ENCODE assay signal across 25 cellular contexts in genomic region chrX:42708222-42708621, GRCh38.
DNase-seq lines count a peak whose midpoint lies in the region; ATAC-seq and TF ChIP-seq lines count a peak whose summit lies in the region.
"Had no signal": no experiment of that assay in that cellular context is flagged by ENCODE, and none has a peak within 500 bp of the region (broad histone marks: within the 10 kb centered on the region; RNA-seq: fewer than 3 reads in every experiment).

No MANE protein-coding gene starts in this region.

- no peak for DNase-seq in Right ventricle myocardium superior
- DNase-seq in cardiac septum (ENCODE audit: low spot score), result no peak
- DNase-seq in astrocyte of the spinal cord (ENCODE audit: low read depth, low spot score), result peak; percentile 44
- DNase-seq in fibroblast of pulmonary artery (ENCODE audit: low read depth), result peak; percentile 57
- DNase-seq in skeletal muscle cell (ENCODE audit: low read depth), result peak; percentile 18
- DNase-seq in activated CD4-positive, alpha-beta T cell treated with anti-CD3 and anti-CD28 coated beads, Interleukin-2, amount 50 U/mL, for 48 hours, result no peak
- no peak for DNase-seq in C1 segment of cervical spinal cord (lab: John Stamatoyannopoulos, UW)
- DNase-seq: activated CD4-positive, CD25-positive, alpha-beta regulatory T cell treated with anti-CD3 and anti-CD28 coated beads, Interleukin-2, amount 50 U/mL, for 72 hours; activated CD8-positive, alpha-beta T cell treated with anti-CD3 and anti-CD28 coated beads, Interleukin-2, amount 10 ng/mL, durations not matched to agents 7 days and 5 days; activated gamma-delta T cell; activated naive CD8-positive, alpha-beta T cell treated with anti-CD3 and anti-CD28 coated beads, Interleukin-2, amount 50 U/mL, for 24 hours; activated T-cell treated with anti-CD3 and anti-CD28 coated beads for 4 hours; dermis blood vessel endothelial cell; gastrocnemius medialis; hypothalamus; NCI-H1105; NCI-H2029 treated with DMSO at 0.1 percent for 48 hours; NCI-H226; NCI-H748 treated with DMSO at 0.1 percent for 48 hours; small intestine; stimulated activated CD4-positive, alpha-beta T cell treated with anti-CD3 and anti-CD28 coated beads, Interleukin-2, amount 100 ng/mL, for 24 hours had no signal

- no peak overlapping the region for H3K4me3 ChIP-seq in astrocyte of the spinal cord (ENCODE audit: low read depth, low read length)
- no peak overlapping the region for H3K4me3 ChIP-seq in fibroblast of pulmonary artery (replicated peaks; ENCODE audit: low read depth, low read length)
- no peak overlapping the region for H3K4me3 ChIP-seq in skeletal muscle cell (ENCODE audit: low read depth, low read length)
- H3K4me3 ChIP-seq: BLaER1 treated with 17β-estradiol and CSF1 and Interleukin-3, amounts not matched to agents 10 nM and 100 nM; cardiac muscle cell; gastrocnemius medialis; lung had no signal

- intact Hi-C loops in Right ventricle myocardium superior (cut with DNase I), result no loop called here
- intact Hi-C loops in cardiac septum (cut with DNase I), result no loop called here

- peak; percentile 55 for ATAC-seq in Right ventricle myocardium superior (ENCODE audit: poor library complexity)
- ATAC-seq in GM19351 (IDR thresholded peaks at IDR 0.05; ENCODE audit: unreplicated experiment), result no peak
- ATAC-seq: activated CD8-positive, alpha-beta T cell treated with anti-CD3 and anti-CD28 coated beads, Interleukin-2, amount 10 ng/mL, durations not matched to agents 7 days and 5 days; activated naive CD8-positive, alpha-beta T cell treated with anti-CD3 and anti-CD28 coated beads, Interleukin-2, amount 50 U/mL, for 24 hours; gastrocnemius medialis had no signal

- TF ChIP-seq CTCF in astrocyte of the spinal cord (IDR thresholded peaks at IDR 0.05; ENCODE audit: low read depth, low read length) (no peak), fibroblast of pulmonary artery (IDR thresholded peaks at IDR 0.05; ENCODE audit: low read length, missing control alignments) (no peak)

- in situ Hi-C loops in astrocyte of the spinal cord (cut with HindIII; ENCODE audit: low sequenced_read_pairs), result no loop called here

Comparison
In these comparisons a context has a peak if more than half of its experiments do, and no peak if none do; other contexts are left out.
1. DNase-seq: peak in astrocyte of the spinal cord (single experiment), fibroblast of pulmonary artery (single experiment) and skeletal muscle cell (single experiment); none in Right ventricle myocardium superior (single experiment), cardiac septum (single experiment), activated CD4-positive, alpha-beta T cell treated with anti-CD3 and anti-CD28 coated beads, Interleukin-2, amount 50 U/mL, for 48 hours (0 of 2) and C1 segment of cervical spinal cord (0 of 14).